In the genomic region with DNA sequence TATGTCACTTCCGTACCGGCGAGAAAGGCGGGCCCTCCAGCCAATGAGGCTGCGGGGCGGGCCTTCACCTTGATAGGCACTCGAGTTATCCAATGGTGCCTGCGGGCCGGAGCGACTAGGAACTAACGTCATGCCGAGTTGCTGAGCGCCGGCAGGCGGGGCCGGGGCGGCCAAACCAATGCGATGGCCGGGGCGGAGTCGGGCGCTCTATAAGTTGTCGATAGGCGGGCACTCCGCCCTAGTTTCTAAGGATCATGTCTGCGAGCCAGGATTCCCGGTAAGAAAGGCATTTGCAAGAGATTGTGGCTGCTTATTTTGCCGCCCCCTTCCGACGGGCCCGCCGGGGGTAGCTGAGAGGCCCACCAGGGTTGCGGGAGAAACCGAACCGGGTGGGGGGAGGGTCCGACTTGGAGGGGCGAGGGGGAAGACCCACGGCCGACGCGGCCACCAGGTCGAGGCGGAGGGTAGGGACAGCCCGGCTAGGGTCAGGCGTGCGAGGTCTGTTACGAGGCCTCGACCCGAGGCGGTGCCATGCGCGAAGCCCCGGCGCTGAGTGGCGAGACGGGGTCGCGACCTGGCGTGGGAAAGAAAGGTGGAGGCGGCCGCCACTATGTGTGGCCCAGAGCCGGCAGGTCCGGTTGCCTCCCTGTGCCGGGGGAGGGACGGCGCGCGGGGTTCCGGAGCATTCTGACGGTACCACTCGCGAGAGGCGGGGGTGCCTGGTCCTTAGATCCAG, we compare ENCODE assay signal across 8 cellular contexts. TPM values are rescaled to one million over a fixed set of nuclear protein-coding genes. Genes with fewer than 3 reads are reported as not detected.
DNase-seq lines count a peak whose midpoint lies in the region; ATAC-seq and TF ChIP-seq lines count a peak whose summit lies in the region.

No MANE protein-coding gene starts in this region.

- H3K4me1 ChIP-seq in RWPE2 (ENCODE audit: insufficient read depth, poor library complexity, severe bottlenecking) (peaks cover 16% of the 10 kb centered on the region), fibroblast of lung (ENCODE audit: control insufficient read depth, extremely low read depth, insufficient read depth, low read length) (peaks cover 21% of the 10 kb centered on the region)

- H3K27ac ChIP-seq in RWPE2 (ENCODE audit: poor library complexity, severe bottlenecking) (peak overlapping the region; percentile 98), fibroblast of lung (ENCODE audit: insufficient read depth, low read length) (peak overlapping the region; percentile 98)

- peak overlapping the region; percentile 97 for H3K27ac Mint-ChIP-seq in activated T-helper 2 cell treated with anti-CD3 and anti-CD28 coated beads, Interferon-gamma antibody, Interleukin-2, Interleukin-4, amounts not matched to agents 10 μg/mL and 5 μg/mL and 100 μg/mL, durations not matched to agents 14 hours and 24 hours and 36 hours
- peak overlapping the region; percentile 95 to 100 (median 99) for H3K27ac Mint-ChIP-seq in naive thymus-derived CD8-positive, alpha-beta T cell
- peak overlapping the region; percentile 100 for H3K27ac Mint-ChIP-seq in stimulated activated naive CD8-positive, alpha-beta T cell treated with anti-CD3 and anti-CD28 coated beads, Interleukin-15, amount 100 ng/mL, for 72 hours

- TF ChIP-seq CTCF in RWPE2 (IDR thresholded peaks at IDR 0.05; ENCODE audit: poor library complexity, severe bottlenecking), result no peak
- TF ChIP-seq CTCF in fibroblast of lung (conservative IDR thresholded peaks at IDR 0.05 in 1 of 2, IDR thresholded peaks at IDR 0.05 in 1 of 2; ENCODE audit: low read depth in 1 of 2, low read length in 2 of 2), result no peak

- H3K36me3 Mint-ChIP-seq in activated T-helper 2 cell treated with anti-CD3 and anti-CD28 coated beads, Interferon-gamma antibody, Interleukin-2, Interleukin-4, amounts not matched to agents 10 μg/mL and 5 μg/mL and 100 μg/mL, durations not matched to agents 14 hours and 24 hours and 36 hours (ENCODE audit: low read depth), result peaks cover 81% of the 10 kb centered on the region
- H3K36me3 Mint-ChIP-seq in naive thymus-derived CD8-positive, alpha-beta T cell, result peaks cover 4 to 77% (median 37%) of the 10 kb centered on the region in 3 donors

- POLR2A ChIA-PET in naive thymus-derived CD8-positive, alpha-beta T cell (lab: Charles Lee), result interaction anchor here (0.6 to 7.4 kb wide), 21 partner anchors 10 to 342 kb away, joined by 3 to 129 read pairs (median 6); a partner anchor contains a TSS

- peak overlapping the region; percentile 10 for H3K4me2 ChIP-seq in fibroblast of lung (ENCODE audit: extremely low read depth, insufficient read depth, low read length)

- intact Hi-C loops in activated T-helper 2 cell treated with anti-CD3 and anti-CD28 coated beads, Interferon-gamma antibody, Interleukin-2, Interleukin-4, amounts not matched to agents 10 μg/mL and 5 μg/mL and 100 μg/mL, durations not matched to agents 14 hours and 24 hours and 36 hours (cut with micrococcal nuclease), result loop anchor here (1.0 to 5.0 kb wide), 10 partner anchors 11 to 334 kb away; a partner anchor contains a TSS

- ATAC-seq in GM21786 (IDR thresholded peaks at IDR 0.05; ENCODE audit: unreplicated experiment), result peak; percentile 89
- ATAC-seq in RWPE2 (ENCODE audit: low read depth), result peak; percentile 88; the same call in 1 of the 3 replicates
- peak; percentile 12 to 85 for ATAC-seq in naive thymus-derived CD8-positive, alpha-beta T cell
- ATAC-seq in stimulated activated naive CD8-positive, alpha-beta T cell treated with anti-CD3 and anti-CD28 coated beads, Interleukin-15, amount 100 ng/mL, for 72 hours, result peak; percentile 88

- peak overlapping the region; percentile 100 for H3K9ac ChIP-seq in fibroblast of lung (ENCODE audit: insufficient read depth, low read length)

- H3K27me3 ChIP-seq in RWPE2 (ENCODE audit: insufficient read depth, poor library complexity, severe bottlenecking) (no peaks in the 10 kb centered on the region), fibroblast of lung (ENCODE audit: control insufficient read depth, insufficient read depth, low read length) (no peaks in the 10 kb centered on the region)

- peaks cover 48% of the 10 kb centered on the region for H3K4me1 Mint-ChIP-seq in activated T-helper 2 cell treated with anti-CD3 and anti-CD28 coated beads, Interferon-gamma antibody, Interleukin-2, Interleukin-4, amounts not matched to agents 10 μg/mL and 5 μg/mL and 100 μg/mL, durations not matched to agents 14 hours and 24 hours and 36 hours (ENCODE audit: low read depth)
- peaks cover 19 to 51% (median 44%) of the 10 kb centered on the region in 4 donors for H3K4me1 Mint-ChIP-seq in naive thymus-derived CD8-positive, alpha-beta T cell
- H3K4me1 Mint-ChIP-seq in stimulated activated naive CD8-positive, alpha-beta T cell treated with anti-CD3 and anti-CD28 coated beads, Interleukin-15, amount 100 ng/mL, for 72 hours, result peaks cover 83% of the 10 kb centered on the region

- H3K27me3 Mint-ChIP-seq in activated T-helper 2 cell treated with anti-CD3 and anti-CD28 coated beads, Interferon-gamma antibody, Interleukin-2, Interleukin-4, amounts not matched to agents 10 μg/mL and 5 μg/mL and 100 μg/mL, durations not matched to agents 14 hours and 24 hours and 36 hours (ENCODE audit: low read depth), result no peaks in the 10 kb centered on the region
- H3K27me3 Mint-ChIP-seq in naive thymus-derived CD8-positive, alpha-beta T cell, result no peaks in the 10 kb centered on the region
- H3K27me3 Mint-ChIP-seq in stimulated activated naive CD8-positive, alpha-beta T cell treated with anti-CD3 and anti-CD28 coated beads, Interleukin-15, amount 100 ng/mL, for 72 hours, result no peaks in the 10 kb centered on the region

- DNase-seq in DMS153 treated with DMSO at 0.1 percent for 48 hours (lab: John Stamatoyannopoulos, UW; ENCODE audit: unreplicated experiment) (peak; percentile 81), LHCN-M2 (ENCODE audit: low read depth) (peak; percentile 99), RWPE2 (ENCODE audit: low spot score) (peak; percentile 62), fibroblast of lung (ENCODE audit: low read depth in 2 of 2) (peak; percentile 99)
- peak; percentile 100 for DNase-seq in activated T-helper 2 cell treated with anti-CD3 and anti-CD28 coated beads, Interferon-gamma antibody, Interleukin-2, Interleukin-4, amounts not matched to agents 10 μg/mL and 5 μg/mL and 100 μg/mL, durations not matched to agents 14 hours and 24 hours and 36 hours (ENCODE audit: low spot score)
- peak; percentile 97 to 100 (median 100) for DNase-seq in naive thymus-derived CD8-positive, alpha-beta T cell
- DNase-seq in stimulated activated naive CD8-positive, alpha-beta T cell treated with anti-CD3 and anti-CD28 coated beads, Interleukin-15, amount 100 ng/mL, for 72 hours, result peak; percentile 100

- H3K36me3 ChIP-seq in RWPE2 (ENCODE audit: low read depth) (peaks cover 73% of the 10 kb centered on the region), fibroblast of lung (ENCODE audit: control insufficient read depth, insufficient read depth, low read length) (peaks cover 40% of the 10 kb centered on the region)

- no peaks in the 10 kb centered on the region for H3K9me3 Mint-ChIP-seq in activated T-helper 2 cell treated with anti-CD3 and anti-CD28 coated beads, Interferon-gamma antibody, Interleukin-2, Interleukin-4, amounts not matched to agents 10 μg/mL and 5 μg/mL and 100 μg/mL, durations not matched to agents 14 hours and 24 hours and 36 hours
- H3K9me3 Mint-ChIP-seq in naive thymus-derived CD8-positive, alpha-beta T cell, result peaks cover 0 to 1% (median 0%) of the 10 kb centered on the region in 9 donors
- H3K9me3 Mint-ChIP-seq in stimulated activated naive CD8-positive, alpha-beta T cell treated with anti-CD3 and anti-CD28 coated beads, Interleukin-15, amount 100 ng/mL, for 72 hours, result no peaks in the 10 kb centered on the region

- H4K20me1 ChIP-seq in fibroblast of lung (ENCODE audit: control insufficient read depth, extremely low read depth, insufficient read depth, low read length), result peaks cover 14% of the 10 kb centered on the region

- peak overlapping the region; percentile 93 for H3K4me3 Mint-ChIP-seq in activated T-helper 2 cell treated with anti-CD3 and anti-CD28 coated beads, Interferon-gamma antibody, Interleukin-2, Interleukin-4, amounts not matched to agents 10 μg/mL and 5 μg/mL and 100 μg/mL, durations not matched to agents 14 hours and 24 hours and 36 hours (ENCODE audit: low read depth)
- peak overlapping the region; percentile 91 to 100 (median 98) for H3K4me3 Mint-ChIP-seq in naive thymus-derived CD8-positive, alpha-beta T cell
- H3K4me3 Mint-ChIP-seq in stimulated activated naive CD8-positive, alpha-beta T cell treated with anti-CD3 and anti-CD28 coated beads, Interleukin-15, amount 100 ng/mL, for 72 hours, result peak overlapping the region; percentile 98 to 99

- peaks cover 54% of the 10 kb centered on the region for H3K79me2 ChIP-seq in fibroblast of lung (ENCODE audit: control insufficient read depth, insufficient read depth, low read length)

- no peak overlapping the region for H2AFZ ChIP-seq in fibroblast of lung (ENCODE audit: low read length)

- H3K4me3 ChIP-seq in RWPE2 (ENCODE audit: severe bottlenecking) (peak overlapping the region; percentile 71), fibroblast of lung (replicated peaks in 1 of 4; ENCODE audit: control extremely low read depth in 1 of 4, insufficient read depth in 1 of 4, low read depth in 3 of 4, low read length in 4 of 4) (peak overlapping the region; percentile 76 to 99 (median 98))

- H3K9me3 ChIP-seq in RWPE2 (ENCODE audit: severe bottlenecking) (no peaks in the 10 kb centered on the region), fibroblast of lung (ENCODE audit: control insufficient read depth, insufficient read depth, low read depth, low read length) (no peaks in the 10 kb centered on the region)

RNA-seq across cellular contexts. Expression of a gene that starts 6.7 kb away (rescaled TPM):
- total RNA-seq in LHCN-M2 (2014; rRNA removed) (48.2 and 56.4 TPM in 2 replicates), fibroblast of lung (16.2 and 29.4 TPM in 2 replicates)
- polyA plus RNA-seq in LHCN-M2 (2012), result 68.0 TPM
- 9.6 and 10.1 TPM in 2 replicates for total RNA-seq in activated T-helper 2 cell treated with anti-CD3 and anti-CD28 coated beads, Interferon-gamma antibody, Interleukin-2, Interleukin-4, amounts not matched to agents 10 μg/mL and 5 μg/mL and 100 μg/mL, durations not matched to agents 14 hours and 24 hours and 36 hours
- polyA plus RNA-seq in fibroblast of lung, result 90.4 and 250 TPM in 2 replicates
- polyA plus RNA-seq in fibroblast of lung (2012), result 82.0 and 162 TPM in 2 replicates
- polyA minus RNA-seq in fibroblast of lung (ENCODE audit: low replicate concordance), result 178 and 296 TPM in 2 replicates
- total RNA-seq in naive thymus-derived CD8-positive, alpha-beta T cell, result 1 to 10 TPM; 4.4 to 4.6 TPM
- polyA plus RNA-seq in naive thymus-derived CD8-positive, alpha-beta T cell, result under 1 TPM; 0.15 to 0.59 (median 0.31) TPM

RNA-seq across cellular contexts. Expression of a gene that starts 10.9 kb away (rescaled TPM):
- 371 and 379 TPM in 2 replicates for total RNA-seq in LHCN-M2 (2014; rRNA removed)
- 124 TPM for polyA plus RNA-seq in LHCN-M2 (2012)
- 98.6 and 106 TPM in 2 replicates for total RNA-seq in activated T-helper 2 cell treated with anti-CD3 and anti-CD28 coated beads, Interferon-gamma antibody, Interleukin-2, Interleukin-4, amounts not matched to agents 10 μg/mL and 5 μg/mL and 100 μg/mL, durations not matched to agents 14 hours and 24 hours and 36 hours
- total RNA-seq in fibroblast of lung, result 29.5 and 51.9 TPM in 2 replicates
- 107 and 172 TPM in 2 replicates for polyA plus RNA-seq in fibroblast of lung
- polyA plus RNA-seq in fibroblast of lung (2012), result 69.8 and 100 TPM in 2 replicates
- polyA minus RNA-seq in fibroblast of lung (ENCODE audit: low replicate concordance), result 214 and 261 TPM in 2 replicates
- total RNA-seq in naive thymus-derived CD8-positive, alpha-beta T cell, result 10 to 100 TPM; 25.6 to 31.8 TPM
- 10 to 100 TPM; 33.9 to 48.9 (median 41.3) TPM for polyA plus RNA-seq in naive thymus-derived CD8-positive, alpha-beta T cell

RNA-seq across cellular contexts. Expression of a gene that starts 11.0 kb away (rescaled TPM):
- total RNA-seq in LHCN-M2 (2014; rRNA removed) (108 and 131 TPM in 2 replicates), fibroblast of lung (65.5 and 66.2 TPM in 2 replicates)
- 52.4 TPM for polyA plus RNA-seq in LHCN-M2 (2012)
- 64.9 and 69.6 TPM in 2 replicates for total RNA-seq in activated T-helper 2 cell treated with anti-CD3 and anti-CD28 coated beads, Interferon-gamma antibody, Interleukin-2, Interleukin-4, amounts not matched to agents 10 μg/mL and 5 μg/mL and 100 μg/mL, durations not matched to agents 14 hours and 24 hours and 36 hours
- 67.6 and 118 TPM in 2 replicates for polyA plus RNA-seq in fibroblast of lung
- polyA plus RNA-seq in fibroblast of lung (2012), result 35.6 and 48.8 TPM in 2 replicates
- 76.0 and 122 TPM in 2 replicates for polyA minus RNA-seq in fibroblast of lung (ENCODE audit: low replicate concordance)
- 10 to 100 TPM; 48.0 to 56.8 TPM for total RNA-seq in naive thymus-derived CD8-positive, alpha-beta T cell
- polyA plus RNA-seq in naive thymus-derived CD8-positive, alpha-beta T cell, result 10 to 100 TPM; 13.8 to 14.1 (median 14.0) TPM

RNA-seq across cellular contexts. Expression of a gene that starts 14.2 kb away (rescaled TPM):
- total RNA-seq in LHCN-M2 (2014; rRNA removed), result not detected in 2 replicates
- 0.52 TPM for polyA plus RNA-seq in LHCN-M2 (2012)
- total RNA-seq in activated T-helper 2 cell treated with anti-CD3 and anti-CD28 coated beads, Interferon-gamma antibody, Interleukin-2, Interleukin-4, amounts not matched to agents 10 μg/mL and 5 μg/mL and 100 μg/mL, durations not matched to agents 14 hours and 24 hours and 36 hours, result 2.9 and 3.5 TPM in 2 replicates
- 1.5 and 2.0 TPM in 2 replicates for total RNA-seq in fibroblast of lung
- polyA plus RNA-seq in fibroblast of lung, result 2.5 and 2.8 TPM in 2 replicates
- polyA plus RNA-seq in fibroblast of lung (2012), result 2.7 and 3.6 TPM in 2 replicates
- polyA minus RNA-seq in fibroblast of lung (ENCODE audit: low replicate concordance), result 1.3 and 7.3 TPM in 2 replicates
- 1 to 10 TPM; 2.9 to 3.0 TPM for total RNA-seq in naive thymus-derived CD8-positive, alpha-beta T cell
- polyA plus RNA-seq in naive thymus-derived CD8-positive, alpha-beta T cell, result 1 to 10 TPM; 1.2 to 3.7 (median 2.1) TPM

RNA-seq across cellular contexts. Expression of a gene that starts 17.1 kb away (rescaled TPM):
- total RNA-seq in LHCN-M2 (2014; rRNA removed) (0.96 and 2.0 TPM in 2 replicates), fibroblast of lung (under 0.01 and 0.50 TPM in 2 replicates)
- 2.0 TPM for polyA plus RNA-seq in LHCN-M2 (2012)
- 0.21 and 0.60 TPM in 2 replicates for total RNA-seq in activated T-helper 2 cell treated with anti-CD3 and anti-CD28 coated beads, Interferon-gamma antibody, Interleukin-2, Interleukin-4, amounts not matched to agents 10 μg/mL and 5 μg/mL and 100 μg/mL, durations not matched to agents 14 hours and 24 hours and 36 hours
- 0.36 and 0.78 TPM in 2 replicates for polyA plus RNA-seq in fibroblast of lung
- 0.64 and 3.4 TPM in 2 replicates for polyA plus RNA-seq in fibroblast of lung (2012)
- polyA minus RNA-seq in fibroblast of lung (ENCODE audit: low replicate concordance), result 2.5 TPM in 1 of 2 replicates, not detected in the other
- total RNA-seq in naive thymus-derived CD8-positive, alpha-beta T cell, result under 1 TPM; 0.55 to 0.93 TPM
- not detected for polyA plus RNA-seq in naive thymus-derived CD8-positive, alpha-beta T cell

Comparison
In these comparisons a context has a peak if more than half of its experiments do, and no peak if none do; other contexts are left out.
1. Peak in every context shown above with its lines: DNase-seq, ATAC-seq, H3K4me3 ChIP-seq and H3K27ac ChIP-seq.